1 cellular context compared by ENCODE assay signal in the genomic region with DNA sequence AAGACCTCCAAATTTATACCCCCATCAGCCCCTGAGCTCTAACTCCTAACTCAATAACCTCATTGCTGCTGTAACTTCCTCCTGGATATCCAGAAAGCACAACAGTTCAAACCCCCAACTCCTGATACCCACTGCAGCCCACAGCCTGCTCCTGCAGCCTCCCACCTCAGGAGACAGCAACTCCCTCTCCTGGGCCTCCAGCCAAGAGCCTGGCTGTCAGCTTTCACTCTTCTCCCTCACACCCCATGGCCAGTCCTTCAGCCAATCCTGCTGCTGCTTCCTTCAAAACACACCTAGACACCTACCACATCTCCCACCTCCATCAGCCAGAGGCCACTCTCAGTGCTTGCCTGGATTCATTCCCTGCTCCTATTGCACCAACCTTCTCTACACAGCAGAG.
TF ChIP-seq lines count a peak whose summit lies in the region.

No MANE protein-coding gene starts in this region.

TF ChIP-seq in WTC11, 78 proteins besides CTCF, POLR2A, EP300 and RAD21:
- TF ChIP-seq, protein P1, sequence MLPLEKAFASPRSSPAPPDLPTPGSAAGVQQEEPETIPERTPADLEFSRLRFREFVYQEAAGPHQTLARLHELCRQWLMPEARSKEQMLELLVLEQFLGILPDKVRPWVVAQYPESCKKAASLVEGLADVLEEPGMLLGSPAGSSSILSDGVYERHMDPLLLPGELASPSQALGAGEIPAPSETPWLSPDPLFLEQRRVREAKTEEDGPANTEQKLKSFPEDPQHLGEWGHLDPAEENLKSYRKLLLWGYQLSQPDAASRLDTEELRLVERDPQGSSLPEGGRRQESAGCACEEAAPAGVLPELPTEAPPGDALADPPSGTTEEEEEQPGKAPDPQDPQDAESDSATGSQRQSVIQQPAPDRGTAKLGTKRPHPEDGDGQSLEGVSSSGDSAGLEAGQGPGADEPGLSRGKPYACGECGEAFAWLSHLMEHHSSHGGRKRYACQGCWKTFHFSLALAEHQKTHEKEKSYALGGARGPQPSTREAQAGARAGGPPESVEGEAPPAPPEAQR (CRISPR knock-in tag; IDR thresholded peaks at IDR 0.05): no peak
- TF ChIP-seq TCF7 (CRISPR knock-in tag; IDR thresholded peaks at IDR 0.05; ENCODE audit: low read depth): no peak
- TF ChIP-seq FOXK1 (CRISPR knock-in tag; IDR thresholded peaks at IDR 0.05): no peak
- TF ChIP-seq ZNF138 (CRISPR knock-in tag; conservative IDR thresholded peaks at IDR 0.05): no peak
- TF ChIP-seq CBFB (CRISPR knock-in tag; IDR thresholded peaks at IDR 0.05; ENCODE audit: low read depth): no peak
- no peak for TF ChIP-seq ZNF219 (CRISPR knock-in tag; IDR thresholded peaks at IDR 0.05; ENCODE audit: borderline replicate concordance)
- TF ChIP-seq, protein P2, sequence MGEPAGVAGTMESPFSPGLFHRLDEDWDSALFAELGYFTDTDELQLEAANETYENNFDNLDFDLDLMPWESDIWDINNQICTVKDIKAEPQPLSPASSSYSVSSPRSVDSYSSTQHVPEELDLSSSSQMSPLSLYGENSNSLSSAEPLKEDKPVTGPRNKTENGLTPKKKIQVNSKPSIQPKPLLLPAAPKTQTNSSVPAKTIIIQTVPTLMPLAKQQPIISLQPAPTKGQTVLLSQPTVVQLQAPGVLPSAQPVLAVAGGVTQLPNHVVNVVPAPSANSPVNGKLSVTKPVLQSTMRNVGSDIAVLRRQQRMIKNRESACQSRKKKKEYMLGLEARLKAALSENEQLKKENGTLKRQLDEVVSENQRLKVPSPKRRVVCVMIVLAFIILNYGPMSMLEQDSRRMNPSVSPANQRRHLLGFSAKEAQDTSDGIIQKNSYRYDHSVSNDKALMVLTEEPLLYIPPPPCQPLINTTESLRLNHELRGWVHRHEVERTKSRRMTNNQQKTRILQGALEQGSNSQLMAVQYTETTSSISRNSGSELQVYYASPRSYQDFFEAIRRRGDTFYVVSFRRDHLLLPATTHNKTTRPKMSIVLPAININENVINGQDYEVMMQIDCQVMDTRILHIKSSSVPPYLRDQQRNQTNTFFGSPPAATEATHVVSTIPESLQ (CRISPR knock-in tag; IDR thresholded peaks at IDR 0.05): no peak
- TF ChIP-seq, protein P3, sequence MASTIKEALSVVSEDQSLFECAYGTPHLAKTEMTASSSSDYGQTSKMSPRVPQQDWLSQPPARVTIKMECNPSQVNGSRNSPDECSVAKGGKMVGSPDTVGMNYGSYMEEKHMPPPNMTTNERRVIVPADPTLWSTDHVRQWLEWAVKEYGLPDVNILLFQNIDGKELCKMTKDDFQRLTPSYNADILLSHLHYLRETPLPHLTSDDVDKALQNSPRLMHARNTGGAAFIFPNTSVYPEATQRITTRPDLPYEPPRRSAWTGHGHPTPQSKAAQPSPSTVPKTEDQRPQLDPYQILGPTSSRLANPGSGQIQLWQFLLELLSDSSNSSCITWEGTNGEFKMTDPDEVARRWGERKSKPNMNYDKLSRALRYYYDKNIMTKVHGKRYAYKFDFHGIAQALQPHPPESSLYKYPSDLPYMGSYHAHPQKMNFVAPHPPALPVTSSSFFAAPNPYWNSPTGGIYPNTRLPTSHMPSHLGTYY (CRISPR knock-in tag; IDR thresholded peaks at IDR 0.05): no peak
- no peak for TF ChIP-seq FOXP1 (CRISPR knock-in tag; IDR thresholded peaks at IDR 0.05; ENCODE audit: borderline replicate concordance)
- no peak for TF ChIP-seq CREM (CRISPR knock-in tag; IDR thresholded peaks at IDR 0.05)
- TF ChIP-seq ELF4 (CRISPR knock-in tag; IDR thresholded peaks at IDR 0.05; ENCODE audit: low read depth): no peak
- TF ChIP-seq, protein P4, sequence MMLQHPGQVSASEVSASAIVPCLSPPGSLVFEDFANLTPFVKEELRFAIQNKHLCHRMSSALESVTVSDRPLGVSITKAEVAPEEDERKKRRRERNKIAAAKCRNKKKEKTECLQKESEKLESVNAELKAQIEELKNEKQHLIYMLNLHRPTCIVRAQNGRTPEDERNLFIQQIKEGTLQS (CRISPR knock-in tag; conservative IDR thresholded peaks at IDR 0.05): no peak
- TF ChIP-seq, protein P5, sequence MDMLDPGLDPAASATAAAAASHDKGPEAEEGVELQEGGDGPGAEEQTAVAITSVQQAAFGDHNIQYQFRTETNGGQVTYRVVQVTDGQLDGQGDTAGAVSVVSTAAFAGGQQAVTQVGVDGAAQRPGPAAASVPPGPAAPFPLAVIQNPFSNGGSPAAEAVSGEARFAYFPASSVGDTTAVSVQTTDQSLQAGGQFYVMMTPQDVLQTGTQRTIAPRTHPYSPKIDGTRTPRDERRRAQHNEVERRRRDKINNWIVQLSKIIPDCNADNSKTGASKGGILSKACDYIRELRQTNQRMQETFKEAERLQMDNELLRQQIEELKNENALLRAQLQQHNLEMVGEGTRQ (CRISPR knock-in tag; IDR thresholded peaks at IDR 0.05): no peak
- TF ChIP-seq, protein P6, sequence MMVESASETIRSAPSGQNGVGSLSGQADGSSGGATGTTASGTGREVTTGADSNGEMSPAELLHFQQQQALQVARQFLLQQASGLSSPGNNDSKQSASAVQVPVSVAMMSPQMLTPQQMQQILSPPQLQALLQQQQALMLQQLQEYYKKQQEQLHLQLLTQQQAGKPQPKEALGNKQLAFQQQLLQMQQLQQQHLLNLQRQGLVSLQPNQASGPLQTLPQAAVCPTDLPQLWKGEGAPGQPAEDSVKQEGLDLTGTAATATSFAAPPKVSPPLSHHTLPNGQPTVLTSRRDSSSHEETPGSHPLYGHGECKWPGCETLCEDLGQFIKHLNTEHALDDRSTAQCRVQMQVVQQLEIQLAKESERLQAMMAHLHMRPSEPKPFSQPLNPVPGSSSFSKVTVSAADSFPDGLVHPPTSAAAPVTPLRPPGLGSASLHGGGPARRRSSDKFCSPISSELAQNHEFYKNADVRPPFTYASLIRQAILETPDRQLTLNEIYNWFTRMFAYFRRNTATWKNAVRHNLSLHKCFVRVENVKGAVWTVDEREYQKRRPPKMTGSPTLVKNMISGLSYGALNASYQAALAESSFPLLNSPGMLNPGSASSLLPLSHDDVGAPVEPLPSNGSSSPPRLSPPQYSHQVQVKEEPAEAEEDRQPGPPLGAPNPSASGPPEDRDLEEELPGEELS (CRISPR knock-in tag; IDR thresholded peaks at IDR 0.05): no peak
- TF ChIP-seq ZNF423 (CRISPR knock-in tag; IDR thresholded peaks at IDR 0.05): no peak
- TF ChIP-seq, protein P7, sequence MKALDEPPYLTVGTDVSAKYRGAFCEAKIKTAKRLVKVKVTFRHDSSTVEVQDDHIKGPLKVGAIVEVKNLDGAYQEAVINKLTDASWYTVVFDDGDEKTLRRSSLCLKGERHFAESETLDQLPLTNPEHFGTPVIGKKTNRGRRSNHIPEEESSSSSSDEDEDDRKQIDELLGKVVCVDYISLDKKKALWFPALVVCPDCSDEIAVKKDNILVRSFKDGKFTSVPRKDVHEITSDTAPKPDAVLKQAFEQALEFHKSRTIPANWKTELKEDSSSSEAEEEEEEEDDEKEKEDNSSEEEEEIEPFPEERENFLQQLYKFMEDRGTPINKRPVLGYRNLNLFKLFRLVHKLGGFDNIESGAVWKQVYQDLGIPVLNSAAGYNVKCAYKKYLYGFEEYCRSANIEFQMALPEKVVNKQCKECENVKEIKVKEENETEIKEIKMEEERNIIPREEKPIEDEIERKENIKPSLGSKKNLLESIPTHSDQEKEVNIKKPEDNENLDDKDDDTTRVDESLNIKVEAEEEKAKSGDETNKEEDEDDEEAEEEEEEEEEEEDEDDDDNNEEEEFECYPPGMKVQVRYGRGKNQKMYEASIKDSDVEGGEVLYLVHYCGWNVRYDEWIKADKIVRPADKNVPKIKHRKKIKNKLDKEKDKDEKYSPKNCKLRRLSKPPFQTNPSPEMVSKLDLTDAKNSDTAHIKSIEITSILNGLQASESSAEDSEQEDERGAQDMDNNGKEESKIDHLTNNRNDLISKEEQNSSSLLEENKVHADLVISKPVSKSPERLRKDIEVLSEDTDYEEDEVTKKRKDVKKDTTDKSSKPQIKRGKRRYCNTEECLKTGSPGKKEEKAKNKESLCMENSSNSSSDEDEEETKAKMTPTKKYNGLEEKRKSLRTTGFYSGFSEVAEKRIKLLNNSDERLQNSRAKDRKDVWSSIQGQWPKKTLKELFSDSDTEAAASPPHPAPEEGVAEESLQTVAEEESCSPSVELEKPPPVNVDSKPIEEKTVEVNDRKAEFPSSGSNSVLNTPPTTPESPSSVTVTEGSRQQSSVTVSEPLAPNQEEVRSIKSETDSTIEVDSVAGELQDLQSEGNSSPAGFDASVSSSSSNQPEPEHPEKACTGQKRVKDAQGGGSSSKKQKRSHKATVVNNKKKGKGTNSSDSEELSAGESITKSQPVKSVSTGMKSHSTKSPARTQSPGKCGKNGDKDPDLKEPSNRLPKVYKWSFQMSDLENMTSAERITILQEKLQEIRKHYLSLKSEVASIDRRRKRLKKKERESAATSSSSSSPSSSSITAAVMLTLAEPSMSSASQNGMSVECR (CRISPR knock-in tag; IDR thresholded peaks at IDR 0.05; ENCODE audit: borderline replicate concordance): no peak
- TF ChIP-seq, protein P8, sequence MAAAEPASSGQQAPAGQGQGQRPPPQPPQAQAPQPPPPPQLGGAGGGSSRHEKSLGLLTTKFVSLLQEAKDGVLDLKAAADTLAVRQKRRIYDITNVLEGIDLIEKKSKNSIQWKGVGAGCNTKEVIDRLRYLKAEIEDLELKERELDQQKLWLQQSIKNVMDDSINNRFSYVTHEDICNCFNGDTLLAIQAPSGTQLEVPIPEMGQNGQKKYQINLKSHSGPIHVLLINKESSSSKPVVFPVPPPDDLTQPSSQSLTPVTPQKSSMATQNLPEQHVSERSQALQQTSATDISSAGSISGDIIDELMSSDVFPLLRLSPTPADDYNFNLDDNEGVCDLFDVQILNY (CRISPR knock-in tag; IDR thresholded peaks at IDR 0.05): no peak
- TF ChIP-seq, protein P9, sequence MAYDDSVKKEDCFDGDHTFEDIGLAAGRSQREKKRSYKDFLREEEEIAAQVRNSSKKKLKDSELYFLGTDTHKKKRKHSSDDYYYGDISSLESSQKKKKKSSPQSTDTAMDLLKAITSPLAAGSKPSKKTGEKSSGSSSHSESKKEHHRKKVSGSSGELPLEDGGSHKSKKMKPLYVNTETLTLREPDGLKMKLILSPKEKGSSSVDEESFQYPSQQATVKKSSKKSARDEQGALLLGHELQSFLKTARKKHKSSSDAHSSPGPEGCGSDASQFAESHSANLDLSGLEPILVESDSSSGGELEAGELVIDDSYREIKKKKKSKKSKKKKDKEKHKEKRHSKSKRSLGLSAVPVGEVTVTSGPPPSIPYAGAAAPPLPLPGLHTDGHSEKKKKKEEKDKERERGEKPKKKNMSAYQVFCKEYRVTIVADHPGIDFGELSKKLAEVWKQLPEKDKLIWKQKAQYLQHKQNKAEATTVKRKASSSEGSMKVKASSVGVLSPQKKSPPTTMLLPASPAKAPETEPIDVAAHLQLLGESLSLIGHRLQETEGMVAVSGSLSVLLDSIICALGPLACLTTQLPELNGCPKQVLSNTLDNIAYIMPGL (CRISPR knock-in tag; IDR thresholded peaks at IDR 0.05): no peak
TF ChIP-seq in WTC11: peak in this region for 0.
